Comparison of ENCODE assay signal across 16 cellular contexts in the genomic region with DNA sequence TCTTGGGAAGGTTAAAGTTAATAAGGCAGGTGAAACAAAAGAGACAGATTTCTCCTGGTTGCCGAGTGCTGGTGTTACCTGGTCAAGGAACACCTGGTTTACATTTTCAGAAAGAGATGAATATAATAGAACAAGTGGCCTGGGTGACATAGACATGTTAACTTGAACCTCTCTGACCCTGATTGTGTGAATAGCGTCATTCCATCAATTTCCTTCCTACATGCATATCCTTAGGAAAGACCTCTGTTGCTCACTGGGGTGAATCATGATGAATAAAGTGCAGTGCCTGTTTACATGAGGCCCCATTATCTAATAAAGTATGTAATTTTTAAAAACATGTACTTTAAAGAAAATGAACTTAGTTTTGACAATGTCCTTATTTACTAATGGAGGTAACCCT.
DNase-seq lines count a peak whose midpoint lies in the region; ATAC-seq and TF ChIP-seq lines count a peak whose summit lies in the region.
"Had no signal": no experiment of that assay in that cellular context is flagged by ENCODE, and none has a peak within 500 bp of the region (broad histone marks: within the 10 kb centered on the region; RNA-seq: fewer than 3 reads in every experiment).

No MANE protein-coding gene starts in this region.

- H3K4me3 ChIP-seq in HUES48 (ENCODE audit: low read depth, low read length) = no peak overlapping the region
- H3K4me3 ChIP-seq: K562, Peyer's patch had no signal

- H3K36me3 ChIP-seq in HUES48 (ENCODE audit: control insufficient read depth, insufficient read depth, low read length) = no peaks in the 10 kb centered on the region
- H3K36me3 ChIP-seq: Peyer's patch had no signal

- peak overlapping the region; percentile 29 for H3K27ac ChIP-seq in HUES48 (ENCODE audit: low read depth, low read length)
- H3K27ac ChIP-seq in foreskin keratinocyte = no peak overlapping the region
- H3K27ac ChIP-seq: Peyer's patch had no signal

- H3K9me3 ChIP-seq in HUES48 (ENCODE audit: control insufficient read depth, insufficient read depth, low read length) = no peaks in the 10 kb centered on the region; the same call in 1 of the 2 replicates
- H3K9me3 ChIP-seq: Peyer's patch had no signal

- H3K4me1 ChIP-seq in HUES48 (ENCODE audit: control insufficient read depth, insufficient read depth, low read length) (peaks cover 10% of the 10 kb centered on the region), foreskin keratinocyte (peaks cover 6% of the 10 kb centered on the region)
- H3K4me1 ChIP-seq: Peyer's patch had no signal

- ATAC-seq in foreskin keratinocyte = peak; percentile 39
- ATAC-seq in HG02759 (IDR thresholded peaks at IDR 0.05; ENCODE audit: unreplicated experiment) = no peak
- ATAC-seq: K562, Right ventricle myocardium inferior had no signal

- no peak overlapping the region for H3K9ac ChIP-seq in HUES48 (ENCODE audit: low read depth, low read length)

- H3K27me3 ChIP-seq in HUES48 (ENCODE audit: control insufficient read depth, insufficient read depth, low read length) = no peaks in the 10 kb centered on the region
- no peaks in the 10 kb centered on the region for H3K27me3 ChIP-seq in foreskin keratinocyte
- H3K27me3 ChIP-seq: Peyer's patch had no signal

- no peak for TF ChIP-seq CTCF in foreskin keratinocyte (conservative IDR thresholded peaks at IDR 0.05)

- DNase-seq in amniotic epithelial cell (ENCODE audit: low read depth) = peak; percentile 50
- DNase-seq in foreskin keratinocyte = peak in 1 of 2 donors; percentile 28
- peak; percentile 2 for DNase-seq in pulmonary artery endothelial cell (ENCODE audit: low read depth, low spot score)
- DNase-seq in retina = no peak
- no peak for DNase-seq in activated CD4-positive, alpha-beta T cell treated with anti-CD3 and anti-CD28 coated beads, Interleukin-2, amount 50 U/mL, for 4 hours
- DNase-seq: AML-193, GOT3, MV-4-11, NCI-H1436 treated with DMSO at 0.1 percent for 48 hours, NCI-H2081 treated with DMSO at 0.1 percent for 48 hours, NCI-H510A treated with DMSO at 0.1 percent for 48 hours, Peyer's patch had no signal

Comparison
In these comparisons a context has a peak if more than half of its experiments do, and no peak if none do; other contexts are left out.
1. DNase-seq: peak in amniotic epithelial cell (single experiment) and pulmonary artery endothelial cell (single experiment); none in retina (single experiment) and activated CD4-positive, alpha-beta T cell treated with anti-CD3 and anti-CD28 coated beads, Interleukin-2, amount 50 U/mL, for 4 hours (0 of 2).